Comparison of ENCODE assay signal across 9 cellular contexts in genomic region chr1:115337276-115337632, GRCh38. TPM values are rescaled to one million over a fixed set of nuclear protein-coding genes. Genes with fewer than 3 reads are reported as not detected.
DNase-seq lines count a peak whose midpoint lies in the region; ATAC-seq and TF ChIP-seq lines count a peak whose summit lies in the region.
"Had no signal": no experiment of that assay in that cellular context is flagged by ENCODE, and none has a peak within 500 bp of the region (broad histone marks: within the 10 kb centered on the region; RNA-seq: fewer than 3 reads in every experiment).

No MANE protein-coding gene starts in this region.

- H3K27me3 ChIP-seq in SK-N-SH (ENCODE audit: insufficient read depth) (no peaks in the 10 kb centered on the region), heart right ventricle (peaks cover 0 to 33% (median 7%) of the 10 kb centered on the region in 7 donors), parathyroid adenoma (ENCODE audit: control insufficient read depth, insufficient read depth, low read length) (no peaks in the 10 kb centered on the region)

- POLR2A ChIA-PET in SK-N-SH (lab: Yijun Ruan, JAX) = no interaction called here

- H2AFZ ChIP-seq in SK-N-SH (ENCODE audit: low read depth) (no peak overlapping the region), parathyroid adenoma (peak overlapping the region; percentile 69)

- WGBS in SK-N-SH (ENCODE audit: low lambda C conversion rate) = 20% methylated on average over 15 of the region's 19 CpGs
- WGBS in heart right ventricle, 2 donors = 3 to 4% methylated on average over 19 of the region's 19 CpGs

- DNase-seq in AG20443 (ENCODE audit: low spot score) (peak; percentile 39), SK-N-SH (no peak), heart right ventricle (no peak), SIG-M5 (lab: John Stamatoyannopoulos, UW) (no peak), NCI-H1694 treated with DMSO at 0.1 percent for 48 hours (lab: John Stamatoyannopoulos, UW) (no peak)
- DNase-seq: stimulated activated CD4-positive, alpha-beta T cell treated with anti-CD3 and anti-CD28 coated beads, Interleukin-2, amount 100 ng/mL, for 48 hours had no signal

- no peaks in the 10 kb centered on the region for H4K20me1 ChIP-seq in SK-N-SH (ENCODE audit: insufficient read depth)

- H3K36me3 ChIP-seq in SK-N-SH (replicated peaks in 1 of 2; ENCODE audit: control insufficient read depth in 1 of 2, insufficient read depth in 2 of 2, low read length in 1 of 2) (peaks cover 0 to 5% of the 10 kb centered on the region in 2 experiments), heart right ventricle (no peaks in the 10 kb centered on the region), parathyroid adenoma (ENCODE audit: control insufficient read depth, insufficient read depth, low read length) (no peaks in the 10 kb centered on the region)

- H3K9me3 ChIP-seq in SK-N-SH (no peaks in the 10 kb centered on the region), heart right ventricle (peaks cover 0 to 3% (median 0%) of the 10 kb centered on the region in 11 donors), parathyroid adenoma (ENCODE audit: control insufficient read depth, low read length) (no peaks in the 10 kb centered on the region)

- H3K4me1 ChIP-seq in SK-N-SH (ENCODE audit: control insufficient read depth in 1 of 2, insufficient read depth in 2 of 2, low read depth in 1 of 2, low read length in 1 of 2) (peaks cover 24 to 29% of the 10 kb centered on the region in 2 experiments), heart right ventricle (peaks cover 13 to 82% (median 34%) of the 10 kb centered on the region in 9 donors), parathyroid adenoma (peaks cover 8% of the 10 kb centered on the region)

- H3K4me3 ChIP-seq in SK-N-SH (ENCODE audit: low read depth in 2 of 2, low read length in 1 of 2) = peak overlapping the region; percentile 84 to 92
- peak overlapping the region; percentile 39 to 87 (median 68) for H3K4me3 ChIP-seq in heart right ventricle
- peak overlapping the region; percentile 55 for H3K4me3 ChIP-seq in parathyroid adenoma (ENCODE audit: low read depth, low read length)

- H3F3A ChIP-seq in SK-N-SH (replicated peaks; ENCODE audit: insufficient read depth) = peaks cover 28% of the 10 kb centered on the region

- TF ChIP-seq RAD21 in SK-N-SH (IDR thresholded peaks at IDR 0.05; ENCODE audit: low read length) = no peak

- CTCF ChIA-PET in SK-N-SH (lab: Yijun Ruan, JAX) = interaction anchor here (1.2 to 3.7 kb wide), 5 partner anchors 17 to 259 kb away, joined by 3 to 16 read pairs (median 7); no protein-coding TSS in a partner anchor

- H3K4me2 ChIP-seq in SK-N-SH = peak overlapping the region; percentile 98
- H3K4me2 ChIP-seq in parathyroid adenoma (ENCODE audit: low read length) = peak overlapping the region; percentile 68

- peak in 7 of 8 donors; percentile 4 to 46 (median 17) for ATAC-seq in heart right ventricle
- no peak for ATAC-seq in HG02642 (IDR thresholded peaks at IDR 0.05; ENCODE audit: poor library complexity, unreplicated experiment)
- no peak for ATAC-seq in HG02610 (IDR thresholded peaks at IDR 0.05; ENCODE audit: unreplicated experiment)

- peaks cover 58% of the 10 kb centered on the region for H3K79me2 ChIP-seq in SK-N-SH (ENCODE audit: insufficient read depth)
- no peaks in the 10 kb centered on the region for H3K79me2 ChIP-seq in parathyroid adenoma

- H3K9ac ChIP-seq in SK-N-SH (peak overlapping the region; percentile 96), parathyroid adenoma (no peak overlapping the region)

- peak overlapping the region; percentile 28 to 68; a peak in 2 of 4 replicates for H3K27ac ChIP-seq in SK-N-SH (ENCODE audit: low read depth in 2 of 2, low read length in 1 of 2)
- H3K27ac ChIP-seq in heart right ventricle = peak overlapping the region; percentile 33 to 89 (median 82)
- H3K27ac ChIP-seq in parathyroid adenoma = peak overlapping the region; percentile 39

- intact Hi-C loops in heart right ventricle (cut with DNase I) = loop anchor here in 4 of 10 donors (5.0 to 10.0 kb wide), 3 partner anchors 192 to 202 kb away; no protein-coding TSS in a partner anchor

- TF ChIP-seq EP300 in SK-N-SH (IDR thresholded peaks at IDR 0.05; ENCODE audit: borderline replicate concordance in 1 of 2, low read depth in 1 of 2, low read length in 1 of 2) = no peak

- TF ChIP-seq CTCF in SK-N-SH (IDR thresholded peaks at IDR 0.05) (no peak), heart right ventricle (IDR thresholded peaks at IDR 0.05) (no peak), parathyroid adenoma (IDR thresholded peaks at IDR 0.05) (no peak)

- H3K9me2 ChIP-seq in SK-N-SH = no peaks in the 10 kb centered on the region

TF ChIP-seq in SK-N-SH, 30 proteins besides CTCF, POLR2A, EP300 and RAD21:
- 0 out of 2 replicates have a peak, but pooled peaks have one; percentile 8 for TF ChIP-seq TAF1 (IDR thresholded peaks at IDR 0.05; ENCODE audit: borderline replicate concordance, low read depth, low read length)
- TF ChIP-seq REST (IDR thresholded peaks at IDR 0.05; ENCODE audit: low read depth, low read length) = no peak
- no peak for TF ChIP-seq MEF2A (IDR thresholded peaks at IDR 0.05; ENCODE audit: borderline replicate concordance, low read depth)

RNA-seq across cellular contexts. Expression of gene NGF, which starts 0.8 kb away (rescaled TPM):
- polyA plus RNA-seq in SK-N-SH (2012; rRNA removed) = 53.7 and 75.8 TPM in 2 replicates
- polyA plus RNA-seq in SK-N-SH (2012; cell fraction: cytosol; rRNA removed) = 44.0 and 44.5 TPM in 2 replicates
- 46.9 and 53.1 TPM in 2 replicates for polyA plus RNA-seq in SK-N-SH (2012; cell fraction: nucleus; rRNA removed)
- total RNA-seq in heart right ventricle = 1 to 10 TPM; 1.8 to 5.3 (median 2.9) TPM
- 10 to 100 TPM in 1 of 2 donors, 1 to 10 TPM in 1; 5.9 to 21.6 TPM for polyA plus RNA-seq in heart right ventricle

Comparison
In these comparisons a context has a peak if more than half of its experiments do, and no peak if none do; other contexts are left out.
1. ATAC-seq: peak in heart right ventricle (7 of 8); none in HG02642 (single experiment) and HG02610 (single experiment).
2. Peak in every context shown above with its lines, with median percentiles within 50 percentile points of each other: H3K27ac ChIP-seq and H3K4me3 ChIP-seq.